9 cellular contexts compared by ENCODE assay signal in genomic region chr17:3602499-3602898, GRCh38. TPM values are rescaled to one million over a fixed set of nuclear protein-coding genes. Genes with fewer than 3 reads are reported as not detected.
A peak's percentile ranks its signal among the peaks of the same experiment; 100 is the strongest.
DNase-seq lines count a peak whose midpoint lies in the region; ATAC-seq and TF ChIP-seq lines count a peak whose summit lies in the region.
"Had no signal": no experiment of that assay in that cellular context is flagged by ENCODE, and none has a peak within 500 bp of the region (broad histone marks: within the 10 kb centered on the region; RNA-seq: fewer than 3 reads in every experiment).

No MANE protein-coding gene starts in this region.

- peaks cover 0 to 5% of the 10 kb centered on the region in 2 donors for H3K4me1 Mint-ChIP-seq in stimulated activated naive B cell treated with anti-CD40 and anti-IgM and Interleukin-4, amounts not matched to agents 10 μg/mL and 1 μg/mL and 100 μg/mL, for 72 hours

- H3K27me3 Mint-ChIP-seq in stimulated activated naive B cell treated with anti-CD40 and anti-IgM and Interleukin-4, amounts not matched to agents 10 μg/mL and 1 μg/mL and 100 μg/mL, for 72 hours, result no peaks in the 10 kb centered on the region
- H3K27me3 Mint-ChIP-seq: activated naive CD8-positive, alpha-beta T cell had no signal

- H3K27ac Mint-ChIP-seq in stimulated activated naive B cell treated with anti-CD40 and anti-IgM and Interleukin-4, amounts not matched to agents 10 μg/mL and 1 μg/mL and 100 μg/mL, for 72 hours, result no peak overlapping the region
- H3K27ac Mint-ChIP-seq: activated naive CD8-positive, alpha-beta T cell had no signal

- no peak overlapping the region for H3K4me3 Mint-ChIP-seq in stimulated activated naive B cell treated with anti-CD40 and anti-IgM and Interleukin-4, amounts not matched to agents 10 μg/mL and 1 μg/mL and 100 μg/mL, for 72 hours
- H3K4me3 Mint-ChIP-seq: activated naive CD8-positive, alpha-beta T cell had no signal

- TF ChIP-seq CTCF in fibroblast of the aortic adventitia (IDR thresholded peaks at IDR 0.05; ENCODE audit: insufficient read depth, low read length), result peak; percentile 47

- H3K36me3 Mint-ChIP-seq in stimulated activated naive B cell treated with anti-CD40 and anti-IgM and Interleukin-4, amounts not matched to agents 10 μg/mL and 1 μg/mL and 100 μg/mL, for 72 hours, result peaks cover 2 to 30% of the 10 kb centered on the region in 2 donors
- H3K36me3 Mint-ChIP-seq: activated naive CD8-positive, alpha-beta T cell had no signal

- peak; percentile 46 to 51 for ATAC-seq in stimulated activated naive B cell treated with anti-CD40 and anti-IgM and Interleukin-4, amounts not matched to agents 10 μg/mL and 1 μg/mL and 100 μg/mL, for 72 hours (replicated peaks)
- ATAC-seq in HG02763 (IDR thresholded peaks at IDR 0.05; ENCODE audit: unreplicated experiment) (no peak), GM21619 (IDR thresholded peaks at IDR 0.05; ENCODE audit: unreplicated experiment) (no peak)

- no peaks in the 10 kb centered on the region for H3K9me3 Mint-ChIP-seq in stimulated activated naive B cell treated with anti-CD40 and anti-IgM and Interleukin-4, amounts not matched to agents 10 μg/mL and 1 μg/mL and 100 μg/mL, for 72 hours

- H3K4me3 ChIP-seq in fibroblast of the aortic adventitia (ENCODE audit: low read depth, low read length), result no peak overlapping the region

- peak; percentile 2 to 21 (median 6) for DNase-seq in stimulated activated CD4-positive, alpha-beta T cell treated with anti-CD3 and anti-CD28 coated beads, Interleukin-12 subunit alpha, Interleukin-12 subunit beta, amount 100 ng/mL, for 48 hours (ENCODE audit: low read depth in 2 of 3, low spot score in 1 of 3)
- DNase-seq in stimulated activated CD4-positive, alpha-beta T cell treated with anti-CD3 and anti-CD28 coated beads, Interleukin-4, amount 100 ng/mL, for 24 hours, result no peak
- DNase-seq in RPMI8226 (peak; percentile 34), fibroblast of the aortic adventitia (ENCODE audit: low read depth) (peak; percentile 36), occipital lobe (lab: John Stamatoyannopoulos, UW) (no peak)
- DNase-seq in stimulated activated naive B cell treated with anti-CD40 and anti-IgM and Interleukin-4, amounts not matched to agents 10 μg/mL and 1 μg/mL and 100 μg/mL, for 72 hours, result no peak

RNA-seq across cellular contexts. Expression of gene TRPV1, which starts 6.7 kb away (rescaled TPM):
- total RNA-seq in fibroblast of the aortic adventitia (ENCODE audit: low replicate concordance), result 2.3 and 16.0 TPM in 2 replicates
- total RNA-seq in occipital lobe, result 3.3 TPM

RNA-seq across cellular contexts. Expression of gene SHPK, which starts 33.6 kb away (rescaled TPM):
- 2.9 and 15.0 TPM in 2 replicates for total RNA-seq in fibroblast of the aortic adventitia (ENCODE audit: low replicate concordance)
- 10.0 TPM for total RNA-seq in occipital lobe

RNA-seq across cellular contexts. Expression of gene CTNS, which starts 34.1 kb away (rescaled TPM):
- total RNA-seq in fibroblast of the aortic adventitia (ENCODE audit: low replicate concordance) (13.3 and 27.7 TPM in 2 replicates), occipital lobe (7.0 TPM)

RNA-seq across cellular contexts. Expression of gene TRPV3, which starts 44.9 kb away (rescaled TPM):
- total RNA-seq in fibroblast of the aortic adventitia (ENCODE audit: low replicate concordance) (1.5 and 1.9 TPM in 2 replicates), occipital lobe (0.47 TPM)

Comparison
In these comparisons a context has a peak if more than half of its experiments do, and no peak if none do; other contexts are left out.
1. DNase-seq: peak in stimulated activated CD4-positive, alpha-beta T cell treated with anti-CD3 and anti-CD28 coated beads, Interleukin-12 subunit alpha, Interleukin-12 subunit beta, amount 100 ng/mL, for 48 hours (3 of 3), RPMI8226 (single experiment) and fibroblast of the aortic adventitia (single experiment); none in stimulated activated CD4-positive, alpha-beta T cell treated with anti-CD3 and anti-CD28 coated beads, Interleukin-4, amount 100 ng/mL, for 24 hours (single experiment), stimulated activated naive B cell treated with anti-CD40 and anti-IgM and Interleukin-4, amounts not matched to agents 10 μg/mL and 1 μg/mL and 100 μg/mL, for 72 hours (single experiment) and occipital lobe (single experiment).
2. ATAC-seq: peak in stimulated activated naive B cell treated with anti-CD40 and anti-IgM and Interleukin-4, amounts not matched to agents 10 μg/mL and 1 μg/mL and 100 μg/mL, for 72 hours (2 of 2); none in HG02763 (single experiment) and GM21619 (single experiment).